ENCODE assay signal across 17 cellular contexts in the genomic region with DNA sequence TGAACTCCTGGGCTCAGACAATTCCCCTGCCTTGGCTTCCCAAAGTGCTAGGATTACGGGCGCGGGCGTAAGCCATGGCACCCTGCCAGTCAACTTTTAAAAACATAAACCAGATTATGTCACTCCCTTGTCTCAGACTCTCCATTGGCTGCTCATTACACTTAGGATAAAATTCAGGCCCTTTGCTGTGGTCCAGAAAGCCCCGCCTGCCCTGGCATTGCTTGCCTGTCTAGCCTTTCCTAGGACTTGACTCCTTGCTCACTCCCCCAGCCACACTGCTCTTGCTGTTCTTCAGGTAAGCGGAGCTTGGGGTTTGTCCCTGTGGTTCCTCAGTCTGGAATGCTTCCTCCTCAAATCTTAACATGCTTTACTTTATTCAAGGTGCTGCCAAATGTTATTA. TPM values are rescaled to one million over a fixed set of nuclear protein-coding genes. Genes with fewer than 3 reads are reported as not detected.
DNase-seq lines count a peak whose midpoint lies in the region; ATAC-seq, FAIRE-seq and TF ChIP-seq lines count a peak whose summit lies in the region.
"Had no signal": no experiment of that assay in that cellular context is flagged by ENCODE, and none has a peak within 500 bp of the region (broad histone marks: within the 10 kb centered on the region; RNA-seq: fewer than 3 reads in every experiment).

No MANE protein-coding gene starts in this region.

- no peak overlapping the region for H3K4me2 ChIP-seq in H9 (ENCODE audit: insufficient read depth, insufficient read length, low read length)
- H3K4me2 ChIP-seq: BLaER1 treated with 17β-estradiol and CSF1 and Interleukin-3, amounts not matched to agents 10 nM and 100 nM had no signal

- no peak overlapping the region for H3K56ac ChIP-seq in H9 (ENCODE audit: insufficient read length, low read depth, low read length)

- H3K4me1 ChIP-seq in H9 (ENCODE audit: insufficient read depth, low read length) (no peaks in the 10 kb centered on the region), left ventricle myocardium inferior (peaks cover 24% of the 10 kb centered on the region), stomach (peaks cover 0 to 19% (median 12%) of the 10 kb centered on the region in 4 donors)
- H3K4me1 ChIP-seq: BLaER1 treated with 17β-estradiol and CSF1 and Interleukin-3, amounts not matched to agents 10 nM and 100 nM had no signal

- intact Hi-C loops in left ventricle myocardium inferior (cut with micrococcal nuclease) (no loop called here), stomach (cut with DNase I; ENCODE audit: low total_unique reads) (no loop called here)

- H3K4me1 Mint-ChIP-seq in H9 (peaks cover 5 to 7% of the 10 kb centered on the region in 2 experiments), T-helper 17 cell (no peaks in the 10 kb centered on the region)
- peaks cover 5% of the 10 kb centered on the region for H3K4me1 Mint-ChIP-seq in activated naive CD8-positive, alpha-beta T cell treated with anti-CD3 and anti-CD28 coated beads, Interleukin-2, amount 50 U/mL, for 24 hours
- H3K4me1 Mint-ChIP-seq: CD4-positive, CD25-positive, alpha-beta regulatory T cell had no signal

- H2BK20ac ChIP-seq in H9 (ENCODE audit: low read depth, low read length, poor library complexity, severe bottlenecking) = no peak overlapping the region

- H3K27ac ChIP-seq in H9 (ENCODE audit: insufficient read length, low read depth, low read length) (no peak overlapping the region), left ventricle myocardium inferior (replicated peaks) (peak overlapping the region; percentile 22), stomach (peak overlapping the region; percentile 31 to 78 (median 47))
- H3K27ac ChIP-seq: BLaER1 treated with 17β-estradiol and CSF1 and Interleukin-3, amounts not matched to agents 10 nM and 100 nM had no signal

- H3K23me2 ChIP-seq in H9 (ENCODE audit: insufficient read length, low read depth, low read length, poor library complexity, severe bottlenecking) = no peaks in the 10 kb centered on the region

- no peak overlapping the region for H3T11ph ChIP-seq in H9 (ENCODE audit: low read length)

- no peak for TF ChIP-seq CTCF in H9 (conservative IDR thresholded peaks at IDR 0.05)
- TF ChIP-seq CTCF in bronchial epithelial cell (IDR thresholded peaks at IDR 0.05; ENCODE audit: insufficient read depth, low read length, severe bottlenecking) = no peak
- TF ChIP-seq CTCF in left ventricle myocardium inferior (IDR thresholded peaks at IDR 0.05; ENCODE audit: borderline replicate concordance) = no peak
- no peak for TF ChIP-seq CTCF in stomach (IDR thresholded peaks at IDR 0.05)

- H3K27ac Mint-ChIP-seq in H9 (no peak overlapping the region; a peak in 1 of 7 replicates), T-helper 17 cell (no peak overlapping the region)
- no peak overlapping the region for H3K27ac Mint-ChIP-seq in activated naive CD8-positive, alpha-beta T cell treated with anti-CD3 and anti-CD28 coated beads, Interleukin-2, amount 50 U/mL, for 24 hours
- H3K27ac Mint-ChIP-seq: CD4-positive, CD25-positive, alpha-beta regulatory T cell; HFFc6 had no signal

- TF ChIP-seq POLR2A in stomach (IDR thresholded peaks at IDR 0.05) = no peak

- no peak for ATAC-seq in T-helper 17 cell
- no peak for ATAC-seq in activated naive CD8-positive, alpha-beta T cell treated with anti-CD3 and anti-CD28 coated beads, Interleukin-2, amount 50 U/mL, for 24 hours

- H4K5ac ChIP-seq in H9 (ENCODE audit: insufficient read length, low read depth, low read length) = no peak overlapping the region

- H3K79me2 ChIP-seq in H9 (ENCODE audit: insufficient read depth, low read length) = no peaks in the 10 kb centered on the region

- H3K27me3 Mint-ChIP-seq in H9 (ENCODE audit: low read depth) (no peaks in the 10 kb centered on the region), T-helper 17 cell (no peaks in the 10 kb centered on the region)
- no peaks in the 10 kb centered on the region for H3K27me3 Mint-ChIP-seq in activated naive CD8-positive, alpha-beta T cell treated with anti-CD3 and anti-CD28 coated beads, Interleukin-2, amount 50 U/mL, for 24 hours
- H3K27me3 Mint-ChIP-seq: CD4-positive, CD25-positive, alpha-beta regulatory T cell had no signal

- H3K36me3 ChIP-seq in bronchial epithelial cell (ENCODE audit: control insufficient read depth, insufficient read depth, low read length) = no peaks in the 10 kb centered on the region
- peaks cover 8% of the 10 kb centered on the region for H3K36me3 ChIP-seq in left ventricle myocardium inferior
- H3K36me3 ChIP-seq in stomach = peaks cover 0 to 27% (median 15%) of the 10 kb centered on the region in 4 donors

- no peak overlapping the region for H3K23ac ChIP-seq in H9 (ENCODE audit: insufficient read length, low read depth, low read length)

- H3K27me3 ChIP-seq in H9 (ENCODE audit: insufficient read depth, low read length) (no peaks in the 10 kb centered on the region), bronchial epithelial cell (ENCODE audit: control insufficient read depth, insufficient read depth, low read length) (no peaks in the 10 kb centered on the region), left ventricle myocardium inferior (ENCODE audit: low read depth) (no peaks in the 10 kb centered on the region), stomach (no peaks in the 10 kb centered on the region)
- H3K27me3 ChIP-seq: BLaER1 treated with 17β-estradiol and CSF1 and Interleukin-3, amounts not matched to agents 10 nM and 100 nM had no signal

- H3K14ac ChIP-seq in H9 (ENCODE audit: insufficient read depth, low read length) = no peak overlapping the region

- no peak overlapping the region for H3K9ac ChIP-seq in H9 (ENCODE audit: extremely low read depth, insufficient read length, low read length)
- H3K9ac ChIP-seq: BLaER1 treated with 17β-estradiol and CSF1 and Interleukin-3, amounts not matched to agents 10 nM and 100 nM had no signal

- no peaks in the 10 kb centered on the region for H3K79me1 ChIP-seq in H9 (ENCODE audit: insufficient read depth, low read depth, low read length, poor library complexity, severe bottlenecking)

- no peak overlapping the region for H2AFZ ChIP-seq in H9 (ENCODE audit: low read length)

- no peak overlapping the region for H2BK120ac ChIP-seq in H9 (ENCODE audit: low read depth, low read length, poor library complexity, severe bottlenecking)

- no CpG with 5 or more reads among the region's 6 CpGs for WGBS in H9 (ENCODE audit: extremely low coverage, insufficient read length, low lambda C conversion rate)
- 30 to 45% (median 41%) methylated on average over 6 of the region's 6 CpGs for WGBS in stomach, 5 donors

- H2BK5ac ChIP-seq in H9 (ENCODE audit: insufficient read length, low read length) = peak overlapping the region; percentile 79

- H4K8ac ChIP-seq in H9 (replicated peaks; ENCODE audit: insufficient read length, low read depth, low read length) = no peak overlapping the region

- H2AK5ac ChIP-seq in H9 (ENCODE audit: insufficient read length, low read length) = no peak overlapping the region

- H3K9me3 ChIP-seq in H9 (ENCODE audit: control insufficient read depth, low read depth, low read length) = no peaks in the 10 kb centered on the region
- H3K9me3 ChIP-seq in left ventricle myocardium inferior (replicated peaks) = no peaks in the 10 kb centered on the region
- H3K9me3 ChIP-seq in stomach = no peaks in the 10 kb centered on the region
- H3K9me3 ChIP-seq in T-helper 17 cell (ENCODE audit: control insufficient read depth, low read length, poor library complexity, severe bottlenecking) = no peaks in the 10 kb centered on the region

- no peaks in the 10 kb centered on the region for H3K9me3 Mint-ChIP-seq in H9
- no peaks in the 10 kb centered on the region for H3K9me3 Mint-ChIP-seq in activated naive CD8-positive, alpha-beta T cell treated with anti-CD3 and anti-CD28 coated beads, Interleukin-2, amount 50 U/mL, for 24 hours
- H3K9me3 Mint-ChIP-seq: HFFc6 had no signal

- H3K18ac ChIP-seq in H9 (ENCODE audit: insufficient read length, low read depth, low read length) = no peak overlapping the region

- no peak overlapping the region for H3K4ac ChIP-seq in H9 (ENCODE audit: low read depth, low read length)

- TF ChIP-seq EP300 in stomach (IDR thresholded peaks at IDR 0.05) = no peak

- H3K4me3 ChIP-seq in bronchial epithelial cell (ENCODE audit: low read depth, low read length) (no peak overlapping the region), left ventricle myocardium inferior (no peak overlapping the region), stomach (no peak overlapping the region)
- H3K4me3 ChIP-seq: BLaER1 treated with 17β-estradiol and CSF1 and Interleukin-3, amounts not matched to agents 10 nM and 100 nM had no signal

- H3K4me3 Mint-ChIP-seq in H9 (no peak overlapping the region), T-helper 17 cell (no peak overlapping the region)
- H3K4me3 Mint-ChIP-seq in activated naive CD8-positive, alpha-beta T cell treated with anti-CD3 and anti-CD28 coated beads, Interleukin-2, amount 50 U/mL, for 24 hours = no peak overlapping the region
- H3K4me3 Mint-ChIP-seq: CD4-positive, CD25-positive, alpha-beta regulatory T cell; HFFc6 had no signal

- H2BK15ac ChIP-seq in H9 (ENCODE audit: low read depth, low read length) = no peak overlapping the region

- H3K36me3 Mint-ChIP-seq in H9 (ENCODE audit: insufficient read depth in 1 of 3, low read depth in 3 of 3) (peaks cover 8 to 26% (median 23%) of the 10 kb centered on the region in 3 experiments), T-helper 17 cell (ENCODE audit: low read depth) (peaks cover 2% of the 10 kb centered on the region)
- H3K36me3 Mint-ChIP-seq in activated naive CD8-positive, alpha-beta T cell treated with anti-CD3 and anti-CD28 coated beads, Interleukin-2, amount 50 U/mL, for 24 hours (ENCODE audit: low read depth) = peaks cover 35% of the 10 kb centered on the region

- FAIRE-seq in bronchial epithelial cell (lab: Jason Lieb, UNC) = no peak
- FAIRE-seq: H1 had no signal

- no peak overlapping the region for H2BK12ac ChIP-seq in H9 (ENCODE audit: insufficient read length, low read depth, low read length)

- no peak overlapping the region for H4K91ac ChIP-seq in H9 (ENCODE audit: insufficient read length, low read depth, low read length)

- no peaks in the 10 kb centered on the region for H4K20me1 ChIP-seq in H9 (ENCODE audit: control insufficient read depth, insufficient read depth, insufficient read length)
- H4K20me1 ChIP-seq: BLaER1 treated with 17β-estradiol and CSF1 and Interleukin-3, amounts not matched to agents 10 nM and 100 nM had no signal

- DNase-seq in H9 (no peak), bronchial epithelial cell (ENCODE audit: low read depth) (peak; percentile 31), left ventricle myocardium inferior (no peak), stomach (peak; percentile 67), T-helper 17 cell (no peak), NCI-H1694 (lab: John Stamatoyannopoulos, UW) (no peak)
- no peak for DNase-seq in activated naive CD8-positive, alpha-beta T cell treated with anti-CD3 and anti-CD28 coated beads, Interleukin-2, amount 50 U/mL, for 24 hours
- DNase-seq: ACHN; CD4-positive, CD25-positive, alpha-beta regulatory T cell; DMS53; GF-D8; HCEC 1CT; HFFc6 had no signal

RNA-seq across cellular contexts. Expression of a gene that starts 30.5 kb away (rescaled TPM):
- 10.1 and 10.8 TPM in 2 replicates for total RNA-seq in H9 (2021)
- 9.5 and 10.8 TPM in 2 replicates for total RNA-seq in bronchial epithelial cell
- 20.2 TPM for total RNA-seq in left ventricle myocardium inferior
- 100 to 1,000 TPM in 1 of 5 donors, 10 to 100 TPM in 4; 19.1 to 128 (median 60.4) TPM for total RNA-seq in stomach
- 10 to 100 TPM in 2 of 3 donors, 1 to 10 TPM in 1; 6.2 to 15.6 (median 11.3) TPM for polyA plus RNA-seq in stomach
- under 1 TPM; 0.42 to 0.96 TPM for total RNA-seq in T-helper 17 cell

RNA-seq across cellular contexts. Expression of a gene that starts 48.9 kb away (rescaled TPM):
- total RNA-seq in H9 (2021) (4.0 and 4.4 TPM in 2 replicates), bronchial epithelial cell (0.26 and 2.3 TPM in 2 replicates), left ventricle myocardium inferior (1.2 TPM), stomach (10 to 100 TPM in 2 of 5 donors, 1 to 10 TPM in 2, not detected in 1; 3.9 to 18.7 (median 12.5) TPM), T-helper 17 cell (not detected)
- 10 to 100 TPM; 28.0 to 43.4 (median 35.0) TPM for polyA plus RNA-seq in stomach
- total RNA-seq: A172; CD4-positive, CD25-positive, alpha-beta regulatory T cell; HT1080 had no signal

RNA-seq across cellular contexts. Expression of a gene that starts 55.1 kb away (rescaled TPM):
- 0.22 TPM in 1 of 2 replicates, not detected in the other for total RNA-seq in H9 (2021)
- total RNA-seq in bronchial epithelial cell = not detected in 2 replicates
- total RNA-seq in left ventricle myocardium inferior = 36.5 TPM
- under 1 TPM in 1 of 5 donors, not detected in 4; 0.37 TPM for total RNA-seq in stomach
- 1 to 10 TPM; 2.0 to 5.1 (median 4.0) TPM for polyA plus RNA-seq in stomach
- not detected for total RNA-seq in T-helper 17 cell
- total RNA-seq: A172; CD4-positive, CD25-positive, alpha-beta regulatory T cell; HT1080 had no signal
- polyA plus RNA-seq: CD4-positive, CD25-positive, alpha-beta regulatory T cell had no signal

RNA-seq across cellular contexts. Expression of a gene that starts 56.1 kb away (rescaled TPM):
- total RNA-seq in H9 (2021) (1.1 TPM in 1 of 2 replicates, not detected in the other), bronchial epithelial cell (1.2 TPM in 1 of 2 replicates, not detected in the other), left ventricle myocardium inferior (6,704 TPM), stomach (100 to 1,000 TPM in 2 of 5 donors, 10 to 100 TPM in 3; 28.4 to 207 (median 47.3) TPM), T-helper 17 cell (not detected)
- polyA plus RNA-seq in stomach = 100 to 1,000 TPM in 1 of 3 donors, 10 to 100 TPM in 2; 75.6 to 122 (median 85.7) TPM
- total RNA-seq: A172; CD4-positive, CD25-positive, alpha-beta regulatory T cell; HT1080 had no signal
- polyA plus RNA-seq: CD4-positive, CD25-positive, alpha-beta regulatory T cell had no signal

RNA-seq across cellular contexts. Expression of a gene that starts 57.6 kb away (rescaled TPM):
- 57.3 and 58.4 TPM in 2 replicates for total RNA-seq in H9 (2021)
- 24.5 and 27.4 TPM in 2 replicates for total RNA-seq in bronchial epithelial cell
- total RNA-seq in left ventricle myocardium inferior = 176 TPM
- total RNA-seq in stomach = 10 to 100 TPM in 4 of 5 donors, 1 to 10 TPM in 1; 1.2 to 36.5 (median 13.9) TPM
- 10 to 100 TPM; 10.2 to 17.5 (median 14.7) TPM for polyA plus RNA-seq in stomach
- 10 to 100 TPM; 13.8 to 16.1 TPM for total RNA-seq in T-helper 17 cell

Comparison
In these comparisons a context has a peak if more than half of its experiments do, and no peak if none do; other contexts are left out.
1. DNase-seq: peak in bronchial epithelial cell (single experiment) and stomach (single experiment); none in H9 (single experiment), left ventricle myocardium inferior (single experiment), T-helper 17 cell (0 of 3), activated naive CD8-positive, alpha-beta T cell treated with anti-CD3 and anti-CD28 coated beads, Interleukin-2, amount 50 U/mL, for 24 hours (single experiment) and NCI-H1694 (single experiment).
2. RNA of a gene that starts 55.1 kb away (total RNA-seq): 36.5 TPM in left ventricle myocardium inferior (single experiment); 0.22 TPM in H9, not detected in bronchial epithelial cell, 0.37 TPM in stomach and not detected in T-helper 17 cell; every median in the first group is over 10 times any median in the second.